Comparison of ENCODE assay signal across 8 cellular contexts in genomic region chr1:47436979-47437517, GRCh38. TPM values are rescaled to one million over a fixed set of nuclear protein-coding genes. Genes with fewer than 3 reads are reported as not detected.
A peak's percentile ranks its signal among the peaks of the same experiment; 100 is the strongest.
DNase-seq lines count a peak whose midpoint lies in the region; ATAC-seq lines count a peak whose summit lies in the region.

No MANE protein-coding gene starts in this region.

- H3K27ac Mint-ChIP-seq in activated naive CD8-positive, alpha-beta T cell treated with anti-CD3 and anti-CD28 coated beads, Interleukin-2, amount 10 ng/mL, durations not matched to agents 7 days and 5 days = peak overlapping the region; percentile 90
- H3K27ac Mint-ChIP-seq in stimulated activated memory B cell treated with anti-CD40 and anti-IgM and Interleukin-4, amounts not matched to agents 10 μg/mL and 1 μg/mL and 100 μg/mL, for 72 hours = peak overlapping the region; percentile 62

- POLR2A ChIA-PET in activated naive CD8-positive, alpha-beta T cell treated with anti-CD3 and anti-CD28 coated beads, Interleukin-2, amount 10 ng/mL, durations not matched to agents 7 days and 5 days (lab: Charles Lee) = interaction anchor here (0.6 to 1.2 kb wide), 6 partner anchors 102 to 289 kb away, joined by 3 to 4 read pairs (median 4); partner anchors contain the start of gene STIL

- H3K27ac ChIP-seq in HUES6 (ENCODE audit: low read depth, low read length) = no peak overlapping the region

- peaks cover 36% of the 10 kb centered on the region for H3K4me1 ChIP-seq in HUES6 (ENCODE audit: control insufficient read depth, insufficient read depth, low read length)

- H3K4me3 ChIP-seq in HUES6 (ENCODE audit: low read depth, low read length) = peak overlapping the region; percentile 65
- peak overlapping the region; percentile 30 for H3K4me3 ChIP-seq in iPS-11a (ENCODE audit: low read depth, low read length)

- DNase-seq in NCI-H2227 (lab: John Stamatoyannopoulos, UW; ENCODE audit: unreplicated experiment) (peak; percentile 61), NCI-H2227 treated with DMSO at 0.1 percent for 48 hours (lab: John Stamatoyannopoulos, UW) (no peak), hippocampal formation (lab: John Stamatoyannopoulos, UW) (no peak)
- no peak for DNase-seq in activated naive CD8-positive, alpha-beta T cell treated with anti-CD3 and anti-CD28 coated beads, Interleukin-2, amount 10 ng/mL, durations not matched to agents 7 days and 5 days

- H3K27me3 Mint-ChIP-seq in activated naive CD8-positive, alpha-beta T cell treated with anti-CD3 and anti-CD28 coated beads, Interleukin-2, amount 10 ng/mL, durations not matched to agents 7 days and 5 days = peaks cover 35% of the 10 kb centered on the region
- H3K27me3 Mint-ChIP-seq in stimulated activated memory B cell treated with anti-CD40 and anti-IgM and Interleukin-4, amounts not matched to agents 10 μg/mL and 1 μg/mL and 100 μg/mL, for 72 hours = peaks cover 33% of the 10 kb centered on the region

- peaks cover 26% of the 10 kb centered on the region for H3K4me1 Mint-ChIP-seq in activated naive CD8-positive, alpha-beta T cell treated with anti-CD3 and anti-CD28 coated beads, Interleukin-2, amount 10 ng/mL, durations not matched to agents 7 days and 5 days
- peaks cover 31% of the 10 kb centered on the region for H3K4me1 Mint-ChIP-seq in stimulated activated memory B cell treated with anti-CD40 and anti-IgM and Interleukin-4, amounts not matched to agents 10 μg/mL and 1 μg/mL and 100 μg/mL, for 72 hours

- no peaks in the 10 kb centered on the region for H3K36me3 ChIP-seq in HUES6 (ENCODE audit: control insufficient read depth, insufficient read depth, low read length)

- peak overlapping the region; percentile 95 for H3K4me3 Mint-ChIP-seq in activated naive CD8-positive, alpha-beta T cell treated with anti-CD3 and anti-CD28 coated beads, Interleukin-2, amount 10 ng/mL, durations not matched to agents 7 days and 5 days
- H3K4me3 Mint-ChIP-seq in stimulated activated memory B cell treated with anti-CD40 and anti-IgM and Interleukin-4, amounts not matched to agents 10 μg/mL and 1 μg/mL and 100 μg/mL, for 72 hours = peak overlapping the region; percentile 94

- no peaks in the 10 kb centered on the region for H3K9me3 Mint-ChIP-seq in activated naive CD8-positive, alpha-beta T cell treated with anti-CD3 and anti-CD28 coated beads, Interleukin-2, amount 10 ng/mL, durations not matched to agents 7 days and 5 days
- H3K9me3 Mint-ChIP-seq in stimulated activated memory B cell treated with anti-CD40 and anti-IgM and Interleukin-4, amounts not matched to agents 10 μg/mL and 1 μg/mL and 100 μg/mL, for 72 hours = no peaks in the 10 kb centered on the region

- peak; percentile 23 for ATAC-seq in GM21529 (IDR thresholded peaks at IDR 0.05; ENCODE audit: unreplicated experiment)
- ATAC-seq in activated naive CD8-positive, alpha-beta T cell treated with anti-CD3 and anti-CD28 coated beads, Interleukin-2, amount 10 ng/mL, durations not matched to agents 7 days and 5 days (ENCODE audit: low read depth) = peak; percentile 28
- peak; percentile 50 for ATAC-seq in stimulated activated memory B cell treated with anti-CD40 and anti-IgM and Interleukin-4, amounts not matched to agents 10 μg/mL and 1 μg/mL and 100 μg/mL, for 72 hours

- H3K27me3 ChIP-seq in HUES6 (ENCODE audit: control insufficient read depth, insufficient read depth, low read length) = peaks cover 100% of the 10 kb centered on the region

- H3K9ac ChIP-seq in HUES6 (ENCODE audit: low read length) = peak overlapping the region; percentile 54

- H3K36me3 Mint-ChIP-seq in activated naive CD8-positive, alpha-beta T cell treated with anti-CD3 and anti-CD28 coated beads, Interleukin-2, amount 10 ng/mL, durations not matched to agents 7 days and 5 days = peaks cover 16% of the 10 kb centered on the region
- H3K36me3 Mint-ChIP-seq in stimulated activated memory B cell treated with anti-CD40 and anti-IgM and Interleukin-4, amounts not matched to agents 10 μg/mL and 1 μg/mL and 100 μg/mL, for 72 hours = no peaks in the 10 kb centered on the region

- no peaks in the 10 kb centered on the region for H3K9me3 ChIP-seq in HUES6 (ENCODE audit: control insufficient read depth, insufficient read depth, low read depth, low read length)

RNA-seq across cellular contexts. Expression of gene FOXD2, which starts 0.8 kb away (rescaled TPM):
- under 1 TPM; 0.50 to 0.71 TPM for total RNA-seq in activated naive CD8-positive, alpha-beta T cell treated with anti-CD3 and anti-CD28 coated beads, Interleukin-2, amount 10 ng/mL, durations not matched to agents 7 days and 5 days

RNA-seq across cellular contexts. Expression of gene FOXE3, which starts 21.0 kb away (rescaled TPM):
- not detected for total RNA-seq in activated naive CD8-positive, alpha-beta T cell treated with anti-CD3 and anti-CD28 coated beads, Interleukin-2, amount 10 ng/mL, durations not matched to agents 7 days and 5 days
